12 cellular contexts compared by ENCODE assay signal in genomic region chr5:140245926-140246325, GRCh38. TPM values are rescaled to one million over a fixed set of nuclear protein-coding genes. Genes with fewer than 3 reads are reported as not detected.
DNase-seq lines count a peak whose midpoint lies in the region; ATAC-seq and TF ChIP-seq lines count a peak whose summit lies in the region.
"Had no signal": no experiment of that assay in that cellular context is flagged by ENCODE, and none has a peak within 500 bp of the region (broad histone marks: within the 10 kb centered on the region; RNA-seq: fewer than 3 reads in every experiment).

No MANE protein-coding gene starts in this region.

- H3K27ac ChIP-seq in upper lobe of right lung = peak overlapping the region; percentile 1

- H3K36me3 ChIP-seq in upper lobe of right lung = peaks cover 32% of the 10 kb centered on the region

- H3K27me3 ChIP-seq in upper lobe of right lung = no peaks in the 10 kb centered on the region

- H3K27ac Mint-ChIP-seq in endothelial cell (ENCODE audit: unreplicated experiment) (peak overlapping the region; percentile 97), nephron (peak overlapping the region; percentile 32 to 95 (median 69))

- peaks cover 54% of the 10 kb centered on the region for H3K4me1 ChIP-seq in upper lobe of right lung

- H3K9me3 ChIP-seq in upper lobe of right lung = no peaks in the 10 kb centered on the region

- H3K9me3 Mint-ChIP-seq in endothelial cell (ENCODE audit: unreplicated experiment) = no peaks in the 10 kb centered on the region
- no peaks in the 10 kb centered on the region for H3K9me3 Mint-ChIP-seq in nephron
- H3K9me3 Mint-ChIP-seq: natural killer cell treated with Interleukin-12 subunit alpha and Interleukin-12 subunit beta and Interleukin-15 and Interleukin-18, amount 100 ng/mL, for 72 hours had no signal

- H3K4me1 Mint-ChIP-seq in endothelial cell (ENCODE audit: unreplicated experiment) (peaks cover 47% of the 10 kb centered on the region), nephron (peaks cover 47% of the 10 kb centered on the region)

- ATAC-seq in left ventricle myocardium superior (no peak), upper lobe of right lung (no peak), HG03439 (IDR thresholded peaks at IDR 0.05; ENCODE audit: unreplicated experiment) (no peak)
- ATAC-seq: natural killer cell treated with Interleukin-12 subunit alpha and Interleukin-12 subunit beta and Interleukin-15 and Interleukin-18, amount 100 ng/mL, for 72 hours had no signal

- H3K27me3 Mint-ChIP-seq in endothelial cell (ENCODE audit: unreplicated experiment) (peaks cover 13% of the 10 kb centered on the region), nephron (ENCODE audit: low read depth) (peaks cover 3% of the 10 kb centered on the region)
- H3K27me3 Mint-ChIP-seq: natural killer cell treated with Interleukin-12 subunit alpha and Interleukin-12 subunit beta and Interleukin-15 and Interleukin-18, amount 100 ng/mL, for 72 hours had no signal

- peak; percentile 69 for DNase-seq in cardiac septum (ENCODE audit: low spot score)
- DNase-seq in left ventricle myocardium superior = no peak
- DNase-seq in endothelial cell (ENCODE audit: low spot score) = no peak
- DNase-seq in upper lobe of right lung = no peak
- DNase-seq in DMS79 (lab: John Stamatoyannopoulos, UW) = no peak
- DNase-seq in HT-29 (ENCODE audit: low spot score) = no peak
- DNase-seq: activated CD4-positive, alpha-beta T cell treated with anti-CD3 and anti-CD28 coated beads, Interleukin-2, amount 50 U/mL, for 4 hours; activated naive CD4-positive, alpha-beta T cell treated with Interleukin-2 at 50 U/mL for 16 hours; T-helper 2 cell had no signal

- H3K36me3 Mint-ChIP-seq in endothelial cell (ENCODE audit: low read depth, unreplicated experiment) = peaks cover 30% of the 10 kb centered on the region
- peaks cover 24% of the 10 kb centered on the region for H3K36me3 Mint-ChIP-seq in nephron (ENCODE audit: low read depth)

- no peak overlapping the region for H3K4me3 ChIP-seq in upper lobe of right lung

- H3K4me3 Mint-ChIP-seq in endothelial cell (ENCODE audit: unreplicated experiment) (peak overlapping the region; percentile 65), nephron (no peak overlapping the region)
- H3K4me3 Mint-ChIP-seq: natural killer cell treated with Interleukin-12 subunit alpha and Interleukin-12 subunit beta and Interleukin-15 and Interleukin-18, amount 100 ng/mL, for 72 hours had no signal

- intact Hi-C loops in cardiac septum (cut with DNase I) (loop anchor here (5.0 kb wide), 1 partner anchor 41 kb away; no protein-coding TSS in a partner anchor), left ventricle myocardium superior (cut with micrococcal nuclease) (loop anchor here (2.0 kb wide), 1 partner anchor 101 kb away; the partner anchor contains the start of gene HBEGF), upper lobe of right lung (cut with DNase I) (no loop called here)

- TF ChIP-seq CTCF in endothelial cell (IDR thresholded peaks at IDR 0.05; ENCODE audit: unreplicated experiment) = no peak
- no peak for TF ChIP-seq CTCF in nephron (IDR thresholded peaks at IDR 0.05; ENCODE audit: unreplicated experiment in 3 of 3)
- no peak for TF ChIP-seq CTCF in upper lobe of right lung (IDR thresholded peaks at IDR 0.05)

RNA-seq across cellular contexts. Expression of gene PFDN1, which starts 57.0 kb away (rescaled TPM):
- total RNA-seq in cardiac septum (71.7 TPM), left ventricle myocardium superior (68.1 TPM), endothelial cell (ENCODE audit: unreplicated experiment) (86.2 TPM), upper lobe of right lung (54.0 TPM)
- 60.7 and 61.2 TPM in 2 replicates for total RNA-seq in HT-29 (2014; rRNA removed; shearing (Covaris generic))
